In genomic region chr11:119460130-119460529, GRCh38 we compare ENCODE assay signal across 1 cellular context.
TF ChIP-seq lines count a peak whose summit lies in the region.

No MANE protein-coding gene starts in this region.

TF ChIP-seq in SK-N-SH, 30 proteins besides CTCF, POLR2A, EP300 and RAD21:
- TF ChIP-seq YY1 (IDR thresholded peaks at IDR 0.05; ENCODE audit: low read depth) (no peak), SIN3A (IDR thresholded peaks at IDR 0.05; ENCODE audit: borderline replicate concordance, low read depth, low read length) (no peak)
